Comparison of ENCODE assay signal across 36 cellular contexts in the genomic region with DNA sequence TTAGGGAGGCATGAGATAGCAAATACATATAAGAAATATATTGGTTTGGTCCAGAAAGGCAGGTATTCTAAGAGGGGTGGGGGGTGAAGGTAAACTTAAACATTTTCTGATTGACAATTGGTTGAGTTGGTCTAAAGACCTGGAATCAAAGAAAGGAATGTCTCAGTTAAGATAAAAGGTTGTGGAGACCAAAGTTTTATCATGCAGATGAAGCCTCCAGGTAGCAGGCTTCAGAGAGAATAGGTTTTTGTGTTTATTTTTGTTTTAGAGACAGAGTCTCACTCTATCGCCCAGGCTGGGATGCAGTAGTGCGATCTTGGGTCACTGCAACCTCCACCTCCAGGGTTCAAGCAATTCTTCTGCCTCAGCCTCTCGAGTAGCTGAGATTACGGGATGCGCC.
"Had no signal": no experiment of that assay in that cellular context is flagged by ENCODE, and none has a peak within 500 bp of the region (broad histone marks: within the 10 kb centered on the region; RNA-seq: fewer than 3 reads in every experiment).

No MANE protein-coding gene starts in this region.

- H3K4me1 ChIP-seq: ascending aorta had no signal

- H3K27ac ChIP-seq: ascending aorta, cardiac muscle cell, VCaP had no signal

- H3K36me3 Mint-ChIP-seq: activated naive CD8-positive, alpha-beta T cell treated with anti-CD3 and anti-CD28 coated beads for 36 hours; brain had no signal

- H3K4me3 Mint-ChIP-seq: activated CD4-positive, alpha-beta T cell treated with anti-CD3 and anti-CD28 coated beads for 36 hours; activated CD4-positive, alpha-beta T cell treated with anti-CD3 and anti-CD28 coated beads, Interleukin-2, amount 10 ng/mL, durations not matched to agents 7 days and 5 days; activated CD8-positive, alpha-beta T cell treated with anti-CD3 and anti-CD28 coated beads for 36 hours; activated naive CD4-positive, alpha-beta T cell treated with anti-CD3 and anti-CD28 coated beads for 36 hours; activated naive CD8-positive, alpha-beta T cell treated with anti-CD3 and anti-CD28 coated beads for 36 hours; activated T-cell treated with anti-CD3 and anti-CD28 coated beads, Interleukin-2, amount 50 U/mL, for 4 hours; activated T-cell treated with anti-CD3 and anti-CD28 coated beads, Interleukin-2, amount 50 U/mL, for 72 hours; activated T-helper 1 cell treated with anti-CD3 and anti-CD28 coated beads, Interleukin-12 subunit alpha, Interleukin-12 subunit beta, Interleukin-2, Interleukin-4 antibody, amounts not matched to agents 30 ng/mL and 10 ng/mL and 1 ng/mL, durations not matched to agents 14 hours and 24 hours and 36 hours; activated T-helper 17 cell treated with anti-CD3 and anti-CD28 coated beads, Interleukin-2, amount 50 U/mL, for 72 hours; brain; central memory CD8-positive, alpha-beta T cell; T-helper 1 cell treated with Interleukin-12 subunit alpha and Interleukin-12 subunit beta and Interleukin-4 antibody, amounts not matched to agents 30 μg/mL and 1 μg/mL, for 36 hours; T-helper 2 cell treated with Interferon-gamma antibody and Interleukin-4, amounts not matched to agents 5 μg/mL and 100 μg/mL, for 36 hours had no signal

- DNase-seq: activated CD4-positive, alpha-beta T cell treated with anti-CD3 and anti-CD28 coated beads for 1 hour; activated CD4-positive, alpha-beta T cell treated with anti-CD3 and anti-CD28 coated beads for 36 hours; activated CD4-positive, alpha-beta T cell treated with anti-CD3 and anti-CD28 coated beads for 48 hours; activated CD4-positive, alpha-beta T cell treated with anti-CD3 and anti-CD28 coated beads, Interleukin-2, amount 10 ng/mL, durations not matched to agents 7 days and 5 days; activated CD4-positive, alpha-beta T cell treated with anti-CD3 and anti-CD28 coated beads, Interleukin-2, amount 50 U/mL, for 48 hours; activated CD4-positive, CD25-positive, alpha-beta regulatory T cell; activated CD8-positive, alpha-beta memory T cell treated with anti-CD3 and anti-CD28 coated beads, Interleukin-2, amount 50 U/mL, for 4 hours; activated CD8-positive, alpha-beta T cell treated with anti-CD3 and anti-CD28 coated beads for 36 hours; activated effector memory CD4-positive, alpha-beta T cell treated with anti-CD3 and anti-CD28 coated beads, Interleukin-2, amount 50 U/mL, for 16 hours; activated gamma-delta T cell treated with Interleukin-2 at 50 U/mL for 16 hours; activated naive CD4-positive, alpha-beta T cell; activated naive CD4-positive, alpha-beta T cell treated with anti-CD3 and anti-CD28 coated beads for 36 hours; activated naive CD4-positive, alpha-beta T cell treated with anti-CD3 and anti-CD28 coated beads, Interleukin-2, amount 50 U/mL, for 16 hours; activated naive CD8-positive, alpha-beta T cell treated with anti-CD3 and anti-CD28 coated beads for 36 hours; activated T-cell treated with anti-CD3 and anti-CD28 coated beads for 4 hours; activated T-cell treated with anti-CD3 and anti-CD28 coated beads, Interleukin-2, amount 50 U/mL, for 1 hour; activated T-cell treated with anti-CD3 and anti-CD28 coated beads, Interleukin-2, amount 50 U/mL, for 4 hours; activated T-cell treated with anti-CD3 and anti-CD28 coated beads, Interleukin-2, amount 50 U/mL, for 72 hours; amygdala; anterior cingulate cortex; caudate nucleus; cerebellar nuclear complex; T-helper 1 cell; T-helper 2 cell; T-helper 9 cell had no signal

- H3K9me3 ChIP-seq: ascending aorta had no signal

- H3K27me3 Mint-ChIP-seq: activated CD4-positive, alpha-beta T cell treated with anti-CD3 and anti-CD28 coated beads for 36 hours; activated CD4-positive, alpha-beta T cell treated with anti-CD3 and anti-CD28 coated beads, Interleukin-2, amount 10 ng/mL, durations not matched to agents 7 days and 5 days; activated naive CD8-positive, alpha-beta T cell treated with anti-CD3 and anti-CD28 coated beads for 36 hours; activated T-helper 17 cell treated with anti-CD3 and anti-CD28 coated beads, Interleukin-2, amount 50 U/mL, for 72 hours; brain; central memory CD8-positive, alpha-beta T cell had no signal

- H3K4me3 ChIP-seq: ascending aorta, cardiac muscle cell had no signal

- ATAC-seq: activated CD4-positive, alpha-beta T cell treated with anti-CD3 and anti-CD28 coated beads for 36 hours; activated CD4-positive, CD25-positive, alpha-beta regulatory T cell treated with anti-CD3 and anti-CD28 coated beads, Interleukin-2, amount 50 U/mL, for 24 hours; activated CD8-positive, alpha-beta T cell treated with anti-CD3 and anti-CD28 coated beads for 36 hours; activated naive CD4-positive, alpha-beta T cell treated with anti-CD3 and anti-CD28 coated beads, Interleukin-2, amount 50 U/mL, for 72 hours; activated T-cell treated with anti-CD3 and anti-CD28 coated beads, Interleukin-2, amount 50 U/mL, for 4 hours; activated T-cell treated with anti-CD3 and anti-CD28 coated beads, Interleukin-2, amount 50 U/mL, for 72 hours; activated T-helper 17 cell treated with anti-CD3 and anti-CD28 coated beads, Interleukin-2, amount 50 U/mL, for 72 hours had no signal

- H3K27ac Mint-ChIP-seq: activated CD4-positive, alpha-beta T cell treated with anti-CD3 and anti-CD28 coated beads for 36 hours; activated CD4-positive, alpha-beta T cell treated with anti-CD3 and anti-CD28 coated beads, Interleukin-2, amount 10 ng/mL, durations not matched to agents 7 days and 5 days; activated CD8-positive, alpha-beta T cell treated with anti-CD3 and anti-CD28 coated beads for 36 hours; activated naive CD4-positive, alpha-beta T cell treated with anti-CD3 and anti-CD28 coated beads for 36 hours; activated naive CD4-positive, alpha-beta T cell treated with anti-CD3 and anti-CD28 coated beads, Interleukin-2, amount 50 U/mL, for 72 hours; activated naive CD8-positive, alpha-beta T cell treated with anti-CD3 and anti-CD28 coated beads for 36 hours; activated T-cell treated with anti-CD3 and anti-CD28 coated beads, Interleukin-2, amount 50 U/mL, for 72 hours; activated T-helper 1 cell treated with anti-CD3 and anti-CD28 coated beads, Interleukin-12 subunit alpha, Interleukin-12 subunit beta, Interleukin-2, Interleukin-4 antibody, amounts not matched to agents 30 ng/mL and 10 ng/mL and 1 ng/mL, durations not matched to agents 14 hours and 24 hours and 36 hours; activated T-helper 17 cell treated with anti-CD3 and anti-CD28 coated beads, Interleukin-2, amount 50 U/mL, for 72 hours; brain; T-helper 1 cell treated with Interleukin-12 subunit alpha and Interleukin-12 subunit beta and Interleukin-4 antibody, amounts not matched to agents 30 μg/mL and 1 μg/mL, for 36 hours; T-helper 2 cell treated with Interferon-gamma antibody and Interleukin-4, amounts not matched to agents 5 μg/mL and 100 μg/mL, for 36 hours had no signal

- H3K4me1 Mint-ChIP-seq: activated CD4-positive, alpha-beta T cell treated with anti-CD3 and anti-CD28 coated beads for 36 hours; activated CD4-positive, alpha-beta T cell treated with anti-CD3 and anti-CD28 coated beads, Interleukin-2, amount 10 ng/mL, durations not matched to agents 7 days and 5 days; activated naive CD8-positive, alpha-beta T cell treated with anti-CD3 and anti-CD28 coated beads for 36 hours; activated T-helper 17 cell treated with anti-CD3 and anti-CD28 coated beads, Interleukin-2, amount 50 U/mL, for 72 hours; brain; central memory CD8-positive, alpha-beta T cell had no signal

- H3K27me3 ChIP-seq: ascending aorta, cardiac muscle cell had no signal

- H3K36me3 ChIP-seq: ascending aorta, cardiac muscle cell had no signal
